8 cellular contexts compared by ENCODE assay signal in genomic region chr17:50177983-50178834, GRCh38. TPM values are rescaled to one million over a fixed set of nuclear protein-coding genes. Genes with fewer than 3 reads are reported as not detected.
DNase-seq lines count a peak whose midpoint lies in the region; ATAC-seq, FAIRE-seq and TF ChIP-seq lines count a peak whose summit lies in the region.

No MANE protein-coding gene starts in this region.

- peak overlapping the region; percentile 78 for H3K27ac Mint-ChIP-seq in T-helper 17 cell

- TF ChIP-seq CTCF in brain microvascular endothelial cell (IDR thresholded peaks at IDR 0.05; ENCODE audit: low read depth, low read length, missing control alignments), result peak; percentile 62

- no peak overlapping the region for H2AFZ ChIP-seq in Karpas-422 (ENCODE audit: low read length)

- H3K9me2 ChIP-seq in Karpas-422 (replicated peaks; ENCODE audit: insufficient read depth, low read length), result no peaks in the 10 kb centered on the region

- peaks cover 6% of the 10 kb centered on the region for H3K27me3 Mint-ChIP-seq in T-helper 17 cell

- ATAC-seq in T-helper 17 cell, result peak; percentile 93
- ATAC-seq in HG03095 (IDR thresholded peaks at IDR 0.05; ENCODE audit: unreplicated experiment), result no peak

- in situ Hi-C loops in brain microvascular endothelial cell (cut with HindIII; ENCODE audit: low pct_ligation_motif_present, low sequenced_read_pairs), result no loop called here

- H3K79me2 ChIP-seq in Karpas-422 (ENCODE audit: low read length), result no peaks in the 10 kb centered on the region

- H3K4me1 ChIP-seq in Karpas-422 (ENCODE audit: low read length) (peaks cover 4% of the 10 kb centered on the region), iPS-15b (ENCODE audit: control insufficient read depth, insufficient read depth, low read length) (peaks cover 3% of the 10 kb centered on the region), skeletal muscle satellite cell (ENCODE audit: control insufficient read depth, insufficient read depth, low read length) (peaks cover 70% of the 10 kb centered on the region)

- H3K27ac ChIP-seq in Karpas-422 (ENCODE audit: low read length), result no peak overlapping the region
- peak overlapping the region; percentile 98 for H3K27ac ChIP-seq in brain microvascular endothelial cell

- H3K27me3 ChIP-seq in Karpas-422 (ENCODE audit: low read length) (no peaks in the 10 kb centered on the region), brain microvascular endothelial cell (replicated peaks) (no peaks in the 10 kb centered on the region), iPS-15b (ENCODE audit: control insufficient read depth, insufficient read depth, low read length) (no peaks in the 10 kb centered on the region), skeletal muscle satellite cell (ENCODE audit: control insufficient read depth, insufficient read depth, low read length) (no peaks in the 10 kb centered on the region)

- peak; percentile 79 for FAIRE-seq in GM12892 (lab: Jason Lieb, UNC)

- DNase-seq in 8988T (peak; percentile 91), GM12892 (ENCODE audit: insufficient read length) (peak; percentile 67), Karpas-422 (peak; percentile 85), T-helper 17 cell (peak in 1 of 3 donors; percentile 34), brain microvascular endothelial cell (peak; percentile 97)

- H4K20me1 ChIP-seq in Karpas-422 (ENCODE audit: insufficient read depth, low read depth, low read length), result no peaks in the 10 kb centered on the region

- H3K4me2 ChIP-seq in Karpas-422 (ENCODE audit: low read depth, low read length, poor library complexity, severe bottlenecking) (peak overlapping the region; percentile 35), skeletal muscle satellite cell (ENCODE audit: low read length) (peak overlapping the region; percentile 63)

- H3K9me3 ChIP-seq in Karpas-422 (ENCODE audit: low read length) (no peaks in the 10 kb centered on the region), T-helper 17 cell (ENCODE audit: control insufficient read depth, low read length, poor library complexity, severe bottlenecking) (no peaks in the 10 kb centered on the region), iPS-15b (ENCODE audit: control insufficient read depth, insufficient read depth, low read length) (no peaks in the 10 kb centered on the region), skeletal muscle satellite cell (replicated peaks; ENCODE audit: low read length) (no peaks in the 10 kb centered on the region)

- no peak for TF ChIP-seq POLR2A in GM12892 (IDR thresholded peaks at IDR 0.05; ENCODE audit: low read depth, low read length)

- peaks cover 15% of the 10 kb centered on the region for H3K4me1 Mint-ChIP-seq in T-helper 17 cell

- no peaks in the 10 kb centered on the region for H3K36me3 Mint-ChIP-seq in T-helper 17 cell (ENCODE audit: low read depth)

- no peaks in the 10 kb centered on the region for H3K36me3 ChIP-seq in Karpas-422 (ENCODE audit: insufficient read depth, low read length)
- H3K36me3 ChIP-seq in brain microvascular endothelial cell (replicated peaks), result peaks cover 15% of the 10 kb centered on the region
- no peaks in the 10 kb centered on the region for H3K36me3 ChIP-seq in iPS-15b (ENCODE audit: control insufficient read depth, insufficient read depth, low read length)
- H3K36me3 ChIP-seq in skeletal muscle satellite cell (ENCODE audit: insufficient read depth, low read length), result peaks cover 10% of the 10 kb centered on the region

- H3K4me3 Mint-ChIP-seq in T-helper 17 cell, result peak overlapping the region; percentile 80

- no peak overlapping the region for H3K4me3 ChIP-seq in Karpas-422 (ENCODE audit: low read length)
- H3K4me3 ChIP-seq in brain microvascular endothelial cell (ENCODE audit: low read depth, low read length), result no peak overlapping the region
- H3K4me3 ChIP-seq in iPS-15b (ENCODE audit: low read depth, low read length), result peak overlapping the region; percentile 41
- H3K4me3 ChIP-seq in skeletal muscle satellite cell (ENCODE audit: low read length), result peak overlapping the region; percentile 43

- H3K9ac ChIP-seq in Karpas-422 (ENCODE audit: low read length), result no peak overlapping the region
- no peak overlapping the region for H3K9ac ChIP-seq in iPS-15b (ENCODE audit: low read depth, low read length)
- peak overlapping the region; percentile 86 for H3K9ac ChIP-seq in skeletal muscle satellite cell (ENCODE audit: low read depth, low read length)

RNA-seq across cellular contexts. Expression of gene SGCA, which starts 12.4 kb away (rescaled TPM):
- polyA plus RNA-seq in GM12892 (2012; ENCODE audit: missing spikeins), result 0.68 TPM
- not detected in 2 replicates for total RNA-seq in Karpas-422 (2014; rRNA removed; shearing (Covaris generic); ENCODE audit: low replicate concordance)
- total RNA-seq in T-helper 17 cell, result not detected
- 2.5 and 15.7 TPM in 2 replicates for total RNA-seq in skeletal muscle satellite cell (2012; rRNA removed)

RNA-seq across cellular contexts. Expression of gene COL1A1, which starts 23.2 kb away (rescaled TPM):
- 4.8 TPM for polyA plus RNA-seq in GM12892 (2012; ENCODE audit: missing spikeins)
- total RNA-seq in Karpas-422 (2014; rRNA removed; shearing (Covaris generic); ENCODE audit: low replicate concordance), result not detected in 2 replicates
- total RNA-seq in T-helper 17 cell, result 10 to 100 TPM; 15.4 to 16.6 TPM
- total RNA-seq in skeletal muscle satellite cell (2012; rRNA removed), result 1,202 and 1,869 TPM in 2 replicates

RNA-seq across cellular contexts. Expression of gene PPP1R9B, which starts 27.7 kb away (rescaled TPM):
- polyA plus RNA-seq in GM12892 (2012; ENCODE audit: missing spikeins), result 32.1 TPM
- 41.0 and 106 TPM in 2 replicates for total RNA-seq in Karpas-422 (2014; rRNA removed; shearing (Covaris generic); ENCODE audit: low replicate concordance)
- total RNA-seq in T-helper 17 cell, result 100 to 1,000 TPM in 1 of 2 donors, 10 to 100 TPM in 1; 82.9 to 111 TPM
- 29.2 and 29.5 TPM in 2 replicates for total RNA-seq in skeletal muscle satellite cell (2012; rRNA removed)

RNA-seq across cellular contexts. Expression of gene SAMD14, which starts 48.2 kb away (rescaled TPM):
- 0.40 TPM for polyA plus RNA-seq in GM12892 (2012; ENCODE audit: missing spikeins)
- not detected in 2 replicates for total RNA-seq in Karpas-422 (2014; rRNA removed; shearing (Covaris generic); ENCODE audit: low replicate concordance)
- total RNA-seq in T-helper 17 cell, result 1 to 10 TPM; 1.7 to 5.8 TPM
- total RNA-seq in skeletal muscle satellite cell (2012; rRNA removed), result 0.44 and 0.51 TPM in 2 replicates

Comparison
In these comparisons a context has a peak if more than half of its experiments do, and no peak if none do; other contexts are left out.
1. H3K4me3 ChIP-seq: peak in iPS-15b (single experiment) and skeletal muscle satellite cell (single experiment); none in Karpas-422 (single experiment) and brain microvascular endothelial cell (single experiment).
2. RNA of gene COL1A1, which starts 23.2 kb away (total RNA-seq): 15.4 to 16.6 TPM in T-helper 17 cell; not detected in Karpas-422; every median in the first group is over 10 times any median in the second.